In genomic region chr17:75047398-75048098, GRCh38 we compare ENCODE assay signal across 1 cellular context.
TF ChIP-seq lines count a peak whose summit lies in the region.

No MANE protein-coding gene starts in this region.

TF ChIP-seq in SK-N-SH treated with all-trans-retinoic acid at 6 μM for 48 hours, 23 proteins besides CTCF, POLR2A, EP300 and RAD21 (continued from another document):
- TF ChIP-seq GLIS3 (CRISPR knock-in tag; IDR thresholded peaks at IDR 0.05) = no peak
- no peak for TF ChIP-seq TOX (CRISPR knock-in tag; IDR thresholded peaks at IDR 0.05; ENCODE audit: borderline replicate concordance)
- no peak for TF ChIP-seq ZNF565 (CRISPR knock-in tag; conservative IDR thresholded peaks at IDR 0.05; ENCODE audit: low read depth)
- TF ChIP-seq, protein P1, sequence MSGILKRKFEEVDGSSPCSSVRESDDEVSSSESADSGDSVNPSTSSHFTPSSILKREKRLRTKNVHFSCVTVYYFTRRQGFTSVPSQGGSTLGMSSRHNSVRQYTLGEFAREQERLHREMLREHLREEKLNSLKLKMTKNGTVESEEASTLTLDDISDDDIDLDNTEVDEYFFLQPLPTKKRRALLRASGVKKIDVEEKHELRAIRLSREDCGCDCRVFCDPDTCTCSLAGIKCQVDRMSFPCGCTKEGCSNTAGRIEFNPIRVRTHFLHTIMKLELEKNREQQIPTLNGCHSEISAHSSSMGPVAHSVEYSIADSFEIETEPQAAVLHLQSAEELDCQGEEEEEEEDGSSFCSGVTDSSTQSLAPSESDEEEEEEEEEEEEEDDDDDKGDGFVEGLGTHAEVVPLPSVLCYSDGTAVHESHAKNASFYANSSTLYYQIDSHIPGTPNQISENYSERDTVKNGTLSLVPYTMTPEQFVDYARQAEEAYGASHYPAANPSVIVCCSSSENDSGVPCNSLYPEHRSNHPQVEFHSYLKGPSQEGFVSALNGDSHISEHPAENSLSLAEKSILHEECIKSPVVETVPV (CRISPR knock-in tag; IDR thresholded peaks at IDR 0.05) = no peak
- TF ChIP-seq ZC3H10 (CRISPR knock-in tag; IDR thresholded peaks at IDR 0.05) = no peak
- no peak for TF ChIP-seq ESRRG (CRISPR knock-in tag; IDR thresholded peaks at IDR 0.05)
